In the genomic region with DNA sequence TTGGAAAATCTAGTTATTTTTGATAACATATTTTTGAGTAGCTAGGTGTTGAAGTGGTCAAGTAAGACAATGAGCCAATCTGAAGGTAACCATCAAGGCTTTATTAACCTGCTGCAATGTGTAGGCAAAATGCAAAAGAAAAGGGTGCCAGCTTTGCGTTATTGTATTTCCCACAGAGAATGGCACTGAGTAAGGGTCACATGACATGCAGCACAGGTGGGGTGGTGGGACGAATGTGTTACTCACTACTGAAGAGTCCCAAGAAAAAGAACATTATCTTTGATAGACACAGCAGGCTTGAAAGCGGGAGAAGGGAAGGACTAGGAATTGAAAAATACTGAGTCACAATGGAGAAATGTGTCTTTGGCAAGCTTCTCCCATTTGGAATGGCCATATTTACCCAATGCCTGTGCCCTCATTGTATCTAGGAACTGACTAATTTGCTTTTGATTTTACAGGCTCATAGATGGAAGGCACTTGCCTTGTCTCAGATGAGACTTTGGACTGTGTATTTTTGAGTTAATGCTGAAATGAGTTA, we compare ENCODE assay signal across 25 cellular contexts.
DNase-seq lines count a peak whose midpoint lies in the region; ATAC-seq, FAIRE-seq and TF ChIP-seq lines count a peak whose summit lies in the region.
"Had no signal": no experiment of that assay in that cellular context is flagged by ENCODE, and none has a peak within 500 bp of the region (broad histone marks: within the 10 kb centered on the region; RNA-seq: fewer than 3 reads in every experiment).

No MANE protein-coding gene starts in this region.

- no peaks in the 10 kb centered on the region for H3F3A ChIP-seq in PC-3 (ENCODE audit: low read length, unreplicated experiment)

- peak; percentile 90 for ATAC-seq in PC-3
- ATAC-seq in K562, result no peak
- no peak for ATAC-seq in GM18511 (IDR thresholded peaks at IDR 0.05; ENCODE audit: unreplicated experiment)
- ATAC-seq: GM12878 had no signal

- intact Hi-C loops in PC-3 (cut with micrococcal nuclease), result no loop called here
- intact Hi-C loops in K562 (cut with micrococcal nuclease), result no loop called here

- H3K79me2 ChIP-seq in PC-3 (ENCODE audit: low read length), result no peaks in the 10 kb centered on the region
- no peaks in the 10 kb centered on the region for H3K79me2 ChIP-seq in K562 (ENCODE audit: control insufficient read depth, insufficient read depth, low read length)

- 0 out of 2 replicates have a peak, but pooled peaks cover 5% of the 10 kb centered on the region for H3K9me3 ChIP-seq in PC-3 (ENCODE audit: low read length)
- no peaks in the 10 kb centered on the region for H3K9me3 ChIP-seq in K562 (replicated peaks; ENCODE audit: control insufficient read depth, insufficient read depth, low read depth, low read length)
- H3K9me3 ChIP-seq: SK-N-SH had no signal

- H3K36me3 ChIP-seq in PC-3 (ENCODE audit: low read depth, low read length), result no peaks in the 10 kb centered on the region
- no peaks in the 10 kb centered on the region for H3K36me3 ChIP-seq in K562 (ENCODE audit: control insufficient read depth, insufficient read depth, low read length)

- in situ Hi-C loops in K562 (cut with MboI), result no loop called here

- no peaks in the 10 kb centered on the region for H3K4me1 ChIP-seq in PC-3 (ENCODE audit: insufficient read depth, low read length)
- H3K4me1 ChIP-seq in K562 (replicated peaks in 1 of 2; ENCODE audit: control insufficient read depth in 2 of 2, insufficient read depth in 2 of 2, low read length in 2 of 2), result no peaks in the 10 kb centered on the region

- TF ChIP-seq EP300 in K562 (IDR thresholded peaks at IDR 0.05; ENCODE audit: low read length), result no peak

- H3K27me3 ChIP-seq in PC-3 (ENCODE audit: low read length) (no peaks in the 10 kb centered on the region), K562 (ENCODE audit: control insufficient read depth in 2 of 2, insufficient read depth in 2 of 2, low read length in 2 of 2) (no peaks in the 10 kb centered on the region)

- H3K4me3 ChIP-seq in PC-3 (ENCODE audit: low read length) (no peak overlapping the region), K562 (no peak overlapping the region), fibroblast of the aortic adventitia (ENCODE audit: low read depth, low read length) (no peak overlapping the region)
- H3K4me3 ChIP-seq: GM12878 had no signal

- no peak for TF ChIP-seq RAD21 in K562 (CRISPR knock-in tag; conservative IDR thresholded peaks at IDR 0.05 in 1 of 2, IDR thresholded peaks at IDR 0.05 in 1 of 2)

- H3K9me2 ChIP-seq in PC-3 (replicated peaks; ENCODE audit: low read length), result no peaks in the 10 kb centered on the region
- H3K9me2 ChIP-seq: SK-N-SH had no signal

- no peaks in the 10 kb centered on the region for H4K20me1 ChIP-seq in PC-3 (ENCODE audit: low read length)
- no peaks in the 10 kb centered on the region for H4K20me1 ChIP-seq in K562 (replicated peaks; ENCODE audit: control insufficient read depth, insufficient read depth, low read length)

- no TSS peak for BruUV-seq in PC-3 (replicated peaks; lab: Mats Ljungman, UMichigan)
- no TSS peak for BruUV-seq in K562 (replicated peaks; lab: Mats Ljungman, UMichigan)

- no peak for TF ChIP-seq CTCF in PC-3 (conservative IDR thresholded peaks at IDR 0.05; ENCODE audit: low read depth, low read length)
- TF ChIP-seq CTCF in K562 (IDR thresholded peaks at IDR 0.05 in 2 of 3, conservative IDR thresholded peaks at IDR 0.05 in 1 of 3; ENCODE audit: insufficient read depth in 2 of 3, low read depth in 1 of 3, low read length in 3 of 3), result no peak
- no peak for TF ChIP-seq CTCF in fibroblast of the aortic adventitia (IDR thresholded peaks at IDR 0.05; ENCODE audit: insufficient read depth, low read length)

- H3K9me1 ChIP-seq in K562 (ENCODE audit: control insufficient read depth, insufficient read depth, low read length), result no peaks in the 10 kb centered on the region

- H3K27ac ChIP-seq in PC-3 (ENCODE audit: low read length) (no peak overlapping the region), K562 (ENCODE audit: extremely low read depth, low read depth, low read length) (no peak overlapping the region)
- H3K27ac ChIP-seq: KMS-11 had no signal

- 0% methylated on average over 3 of the region's 3 CpGs for WGBS in K562 (ENCODE audit: insufficient coverage, low coverage, missing lambda C conversion rate)

- H2AFZ ChIP-seq in PC-3 (ENCODE audit: low read length), result no peak overlapping the region
- H2AFZ ChIP-seq in K562 (ENCODE audit: low read depth, low read length), result no peak overlapping the region

- peak; percentile 41 for FAIRE-seq in H54 (lab: Jason Lieb, UNC)
- FAIRE-seq in K562 (lab: Jason Lieb, UNC), result no peak
- FAIRE-seq: GM12878, GM19239 had no signal

- no peak overlapping the region for H3K9ac ChIP-seq in PC-3 (ENCODE audit: low read length)
- no peak overlapping the region for H3K9ac ChIP-seq in K562 (ENCODE audit: insufficient read depth in 1 of 2, low read depth in 2 of 2, low read length in 2 of 2)
- H3K9ac ChIP-seq: KMS-11, SK-N-SH had no signal

- DNase-seq in H54 (ENCODE audit: insufficient read length, low spot score) (no peak), PC-3 (peak; percentile 30), K562 (ENCODE audit: extremely low read depth in 1 of 4, low spot score in 3 of 4) (no peak), fibroblast of the aortic adventitia (ENCODE audit: low read depth) (peak; percentile 62), DMS 273 treated with DMSO at 0.1 percent for 48 hours (lab: John Stamatoyannopoulos, UW) (no peak)
- DNase-seq in stimulated activated CD4-positive, alpha-beta T cell treated with anti-CD3 and anti-CD28 coated beads, Interleukin-4, amount 100 ng/mL, for 24 hours, result no peak
- DNase-seq: C1 segment of cervical spinal cord; CD4-positive, alpha-beta memory T cell; COR-L47; GDM1; H7; IMR-90; NCI-H1092; NCI-H1436; NCI-H187 treated with DMSO at 0.1 percent for 48 hours; NCI-H2171 treated with DMSO at 0.1 percent for 48 hours; NCI-H345; NCI-H524; NCI-H748 treated with DMSO at 0.1 percent for 48 hours; SK-N-SH; SW 1271 had no signal

- H3K4me2 ChIP-seq in PC-3 (ENCODE audit: low read length), result no peak overlapping the region
- no peak overlapping the region for H3K4me2 ChIP-seq in K562 (ENCODE audit: insufficient read depth, low read length)
- H3K4me2 ChIP-seq: KMS-11, SK-N-SH had no signal

- POLR2A ChIA-PET in PC-3 (lab: Charles Lee; ENCODE audit: unreplicated experiment), result no interaction called here
- POLR2A ChIA-PET in K562 (lab: Yijun Ruan, JAX), result no interaction called here

- CTCF ChIA-PET in PC-3 (lab: Charles Lee), result no interaction called here
- CTCF ChIA-PET in K562 (lab: Yijun Ruan, JAX; ENCODE audit: low intra/inter-chr PET ratio), result no interaction called here

- TF ChIP-seq POLR2A in H54 (IDR thresholded peaks at IDR 0.05; ENCODE audit: low read depth, low read length) (no peak), K562 (conservative IDR thresholded peaks at IDR 0.05) (no peak)

TF ChIP-seq in K562, 482 proteins besides CTCF, POLR2A, EP300 and RAD21 (continues in another document):
- TF ChIP-seq PURB (CRISPR knock-in tag; IDR thresholded peaks at IDR 0.05; ENCODE audit: low read depth), result no peak

Comparison
In these comparisons a context has a peak if more than half of its experiments do, and no peak if none do; other contexts are left out.
1. DNase-seq: peak in PC-3 (single experiment) and fibroblast of the aortic adventitia (single experiment); none in H54 (single experiment), K562 (0 of 4), DMS 273 treated with DMSO at 0.1 percent for 48 hours (single experiment) and stimulated activated CD4-positive, alpha-beta T cell treated with anti-CD3 and anti-CD28 coated beads, Interleukin-4, amount 100 ng/mL, for 24 hours (single experiment).